Comparison of ENCODE assay signal across 9 cellular contexts in genomic region chr4:166165829-166166420, GRCh38.
DNase-seq lines count a peak whose midpoint lies in the region; ATAC-seq and TF ChIP-seq lines count a peak whose summit lies in the region.
"Had no signal": no experiment of that assay in that cellular context is flagged by ENCODE, and none has a peak within 500 bp of the region (broad histone marks: within the 10 kb centered on the region; RNA-seq: fewer than 3 reads in every experiment).

No MANE protein-coding gene starts in this region.

- no TSS peak for BruUV-seq in Panc1 (replicated peaks; lab: Mats Ljungman, UMichigan)

- H3K27me3 Mint-ChIP-seq in memory B cell: no peaks in the 10 kb centered on the region

- intact Hi-C loops in Panc1 (cut with micrococcal nuclease; ENCODE audit: unreplicated experiment) (loop anchor here (2.0 to 10.0 kb wide), 4 partner anchors 86 to 1126 kb away; no protein-coding TSS in a partner anchor), dorsolateral prefrontal cortex (cut with DNase I) (loop anchor here (5.0 to 10.0 kb wide), 7 partner anchors 426 to 1986 kb away; no protein-coding TSS in a partner anchor)

- no peaks in the 10 kb centered on the region for H3K9me3 Mint-ChIP-seq in memory B cell

- TF ChIP-seq CTCF in GM12865 (IDR thresholded peaks at IDR 0.05; ENCODE audit: insufficient read depth, low read depth, low read length, missing control alignments): peak; percentile 68
- peak; percentile 20; the same call in 1 of the 2 replicates for TF ChIP-seq CTCF in HEK293 (tag by site-specific recombination; IDR thresholded peaks at IDR 0.05)
- peak; percentile 66 for TF ChIP-seq CTCF in LNCAP (IDR thresholded peaks at IDR 0.05)
- peak; percentile 63; the same call in 1 of the 2 replicates for TF ChIP-seq CTCF in Panc1 (IDR thresholded peaks at IDR 0.05)
- peak; percentile 67 to 95 (median 84) for TF ChIP-seq CTCF in dorsolateral prefrontal cortex (IDR thresholded peaks at IDR 0.05 in 54 of 56, conservative IDR thresholded peaks at IDR 0.05 in 2 of 56; ENCODE audit: low read depth in 1 of 56, partially characterized antibody in 56 of 56)

- H3K27ac Mint-ChIP-seq in memory B cell: no peak overlapping the region

- no peak overlapping the region for H3K4me3 ChIP-seq in GM12865 (ENCODE audit: low read depth, low read length)
- H3K4me3 ChIP-seq in HEK293 (ENCODE audit: low read depth, low read length): no peak overlapping the region
- H3K4me3 ChIP-seq in Panc1 (ENCODE audit: low read depth in 2 of 2, low read length in 2 of 2): no peak overlapping the region
- peak overlapping the region in 6 of 59 donors; percentile 1 to 26 (median 17) for H3K4me3 ChIP-seq in dorsolateral prefrontal cortex
- H3K4me3 ChIP-seq: skin epidermis had no signal

- CTCF ChIA-PET in HEK293 (lab: Yijun Ruan, JAX) (interaction anchor here (0.6 to 2.5 kb wide), 9 partner anchors 11 to 677 kb away, joined by 3 to 25 read pairs (median 3); no protein-coding TSS in a partner anchor), Panc1 (lab: Charles Lee) (no interaction called here)

- H3K27me3 ChIP-seq in Panc1 (ENCODE audit: control insufficient read depth, insufficient read depth, low read length): no peaks in the 10 kb centered on the region
- peaks cover 0 to 4% (median 0%) of the 10 kb centered on the region in 45 donors for H3K27me3 ChIP-seq in dorsolateral prefrontal cortex

- H3K27ac ChIP-seq in HEK293 (ENCODE audit: extremely low read depth, low read depth, low read length) (no peak overlapping the region), Panc1 (ENCODE audit: low read length) (no peak overlapping the region), dorsolateral prefrontal cortex (no peak overlapping the region)
- H3K27ac ChIP-seq: skin epidermis had no signal

- H3K4me1 Mint-ChIP-seq in memory B cell: no peaks in the 10 kb centered on the region

- no peaks in the 10 kb centered on the region for H3K36me3 Mint-ChIP-seq in memory B cell

- in situ Hi-C loops in ACHN (cut with HindIII; ENCODE audit: low pct_ligation_motif_present, low pct_unique_long_range_greater_than_20kb, low sequenced_read_pairs): no loop called here
- in situ Hi-C loops in Panc1 (cut with HindIII; ENCODE audit: low pct_unique_long_range_greater_than_20kb, low sequenced_read_pairs): no loop called here

- H3K4me1 ChIP-seq in HEK293 (ENCODE audit: control insufficient read depth, insufficient read depth, low read length) (no peaks in the 10 kb centered on the region), Panc1 (ENCODE audit: control insufficient read depth, insufficient read depth, low read length) (no peaks in the 10 kb centered on the region)

- H3K4me3 Mint-ChIP-seq in memory B cell: no peak overlapping the region

- H3K36me3 ChIP-seq in HEK293 (ENCODE audit: control insufficient read depth in 2 of 2, insufficient read depth in 1 of 2, low read length in 2 of 2) (no peaks in the 10 kb centered on the region), Panc1 (ENCODE audit: control insufficient read depth, insufficient read depth, low read length) (no peaks in the 10 kb centered on the region)

- peak; percentile 70 for DNase-seq in ACHN
- peak; percentile 79 for DNase-seq in GM12865 (ENCODE audit: low read depth)
- peak; percentile 52 for DNase-seq in Panc1 (ENCODE audit: low read depth, low spot score)
- peak in 2 of 10 donors; percentile 17 to 23 for DNase-seq in dorsolateral prefrontal cortex
- peak in 1 of 2 donors; percentile 6 for DNase-seq in memory B cell (ENCODE audit: low spot score in 2 of 2)
- no peak for DNase-seq in NK-92 (lab: John Stamatoyannopoulos, UW; ENCODE audit: unreplicated experiment)

- POLR2A ChIA-PET in HEK293 (lab: Yijun Ruan, JAX) (no interaction called here), Panc1 (lab: Charles Lee) (no interaction called here)

- H3K9me3 ChIP-seq in HEK293 (ENCODE audit: control insufficient read depth, insufficient read depth, low read depth, low read length) (no peaks in the 10 kb centered on the region), Panc1 (ENCODE audit: control insufficient read depth, insufficient read depth, low read depth, low read length) (no peaks in the 10 kb centered on the region)

- ATAC-seq in Panc1 (peak; percentile 80), memory B cell (ENCODE audit: low read depth) (peak; percentile 47)

TF ChIP-seq in HEK293, 187 proteins besides CTCF, POLR2A, EP300 and RAD21:
- TF ChIP-seq ZNF26 (tag by site-specific recombination; IDR thresholded peaks at IDR 0.05) (no peak), ATF2 (tag by site-specific recombination; IDR thresholded peaks at IDR 0.05; ENCODE audit: low read depth) (peak; percentile 95), TRIM28 (IDR thresholded peaks at IDR 0.05; ENCODE audit: borderline replicate concordance, low read length) (no peak), ZNF654 (tag by site-specific recombination; IDR thresholded peaks at IDR 0.05; ENCODE audit: low read depth) (peak; percentile 89), ZBTB48 (tag by site-specific recombination; IDR thresholded peaks at IDR 0.05) (no peak), ZNF629 (tag by site-specific recombination; IDR thresholded peaks at IDR 0.05) (peak; percentile 76), ZBTB21 (tag by site-specific recombination; IDR thresholded peaks at IDR 0.05) (peak; percentile 69; the same call in 1 of the 2 replicates), ZBTB11 (tag by site-specific recombination; conservative IDR thresholded peaks at IDR 0.05; ENCODE audit: low read depth) (no peak), ZNF777 (tag by site-specific recombination; IDR thresholded peaks at IDR 0.05; ENCODE audit: borderline replicate concordance) (no peak), ZBTB6 (tag by site-specific recombination; IDR thresholded peaks at IDR 0.05) (no peak), ZNF324 (tag by site-specific recombination; IDR thresholded peaks at IDR 0.05) (no peak)

Comparison
In these comparisons a context has a peak if more than half of its experiments do, and no peak if none do; other contexts are left out.
1. CTCF ChIP-seq: peak in every context shown above with its lines; median percentile 84 in dorsolateral prefrontal cortex; 68 in GM12865; 66 in LNCAP; 63 in Panc1; 20 in HEK293.